ENCODE assay signal across 25 cellular contexts in the genomic region with DNA sequence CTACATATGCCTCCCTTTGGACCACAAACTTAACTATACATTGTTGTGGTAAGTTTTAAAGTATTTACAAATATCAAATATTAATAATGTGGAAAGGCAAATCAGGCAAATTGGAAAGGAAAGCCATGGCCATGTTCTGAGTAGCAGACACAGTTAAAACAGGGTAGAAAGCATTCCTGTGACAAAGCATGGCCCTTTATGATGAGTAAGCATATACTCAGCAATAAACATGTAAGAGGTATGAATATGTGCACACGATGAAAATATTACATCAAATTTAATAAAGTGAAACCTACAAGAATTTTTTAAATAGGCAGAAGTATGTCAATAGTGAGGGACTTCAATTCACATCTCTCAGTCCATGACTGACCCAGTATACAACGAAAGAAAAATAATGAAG.
"Had no signal": no experiment of that assay in that cellular context is flagged by ENCODE, and none has a peak within 500 bp of the region (broad histone marks: within the 10 kb centered on the region; RNA-seq: fewer than 3 reads in every experiment).

No MANE protein-coding gene starts in this region.

- H3K9me3 ChIP-seq: left ventricle myocardium inferior, mucosa of descending colon, ovary, right atrium auricular region, stomach, testis, thyroid gland, transverse colon, upper lobe of left lung had no signal

- H2AFZ ChIP-seq: hepatocyte had no signal

- DNase-seq: islet precursor cell; left ventricle myocardium inferior; midbrain; mucosa of descending colon; naive thymus-derived CD4-positive, alpha-beta T cell; ovary; stimulated activated CD4-positive, alpha-beta T cell treated with anti-CD3 and anti-CD28 coated beads, Interleukin-12 subunit alpha, Interleukin-12 subunit beta, amount 100 ng/mL, for 4 hours; stimulated activated CD4-positive, alpha-beta T cell treated with anti-CD3 and anti-CD28 coated beads, Interleukin-15, amount 100 ng/mL, for 24 hours; stimulated activated CD4-positive, alpha-beta T cell treated with anti-CD3 and anti-CD28 coated beads, Interleukin-2, amount 100 ng/mL, for 24 hours; stimulated activated CD4-positive, alpha-beta T cell treated with anti-CD3 and anti-CD28 coated beads, Interleukin-4, amount 100 ng/mL, for 1 hour; stimulated activated naive B cell treated with anti-CD40 and anti-IgM and Interleukin-4, amounts not matched to agents 10 μg/mL and 1 μg/mL and 100 μg/mL, for 72 hours; stimulated activated naive CD8-positive, alpha-beta T cell treated with anti-CD3 and anti-CD28 coated beads, Interleukin-15, Interleukin-2, amounts not matched to agents 100 U/mL and 50 U/mL, for 24 hours; stomach; testis; thyroid gland; transverse colon; upper lobe of left lung had no signal

- H3K36me3 ChIP-seq: left ventricle myocardium inferior, ovary, right atrium auricular region, stomach, thyroid gland, transverse colon, upper lobe of left lung had no signal

- H3K4me2 ChIP-seq: hepatocyte had no signal

- H3K27me3 Mint-ChIP-seq: memory B cell; natural killer cell treated with Interleukin-12 subunit alpha and Interleukin-12 subunit beta and Interleukin-15 and Interleukin-18, amount 100 ng/mL, for 72 hours; stimulated activated naive B cell treated with anti-CD40 and anti-IgM and Interleukin-4, amounts not matched to agents 10 μg/mL and 1 μg/mL and 100 μg/mL, for 72 hours had no signal

- H3K27ac Mint-ChIP-seq: memory B cell; naive thymus-derived CD4-positive, alpha-beta T cell; natural killer cell treated with Interleukin-12 subunit alpha and Interleukin-12 subunit beta and Interleukin-15 and Interleukin-18, amount 100 ng/mL, for 72 hours; progenitor cell of endocrine pancreas; stimulated activated naive B cell treated with anti-CD40 and anti-IgM and Interleukin-4, amounts not matched to agents 10 μg/mL and 1 μg/mL and 100 μg/mL, for 72 hours had no signal

- H3K4me3 Mint-ChIP-seq: memory B cell; naive thymus-derived CD4-positive, alpha-beta T cell; natural killer cell treated with Interleukin-12 subunit alpha and Interleukin-12 subunit beta and Interleukin-15 and Interleukin-18, amount 100 ng/mL, for 72 hours; stimulated activated naive B cell treated with anti-CD40 and anti-IgM and Interleukin-4, amounts not matched to agents 10 μg/mL and 1 μg/mL and 100 μg/mL, for 72 hours had no signal

- H3K9me3 Mint-ChIP-seq: memory B cell; stimulated activated naive B cell treated with anti-CD40 and anti-IgM and Interleukin-4, amounts not matched to agents 10 μg/mL and 1 μg/mL and 100 μg/mL, for 72 hours had no signal

- H3K27me3 ChIP-seq: ovary, right atrium auricular region, testis, thyroid gland, transverse colon, upper lobe of left lung had no signal

- H3K4me3 ChIP-seq: hepatocyte, left ventricle myocardium inferior, lung, mucosa of descending colon, ovary, right atrium auricular region, skin epidermis, stomach, testis, thyroid gland, transverse colon, upper lobe of left lung had no signal

- H3K4me1 Mint-ChIP-seq: memory B cell; naive thymus-derived CD4-positive, alpha-beta T cell; stimulated activated naive B cell treated with anti-CD40 and anti-IgM and Interleukin-4, amounts not matched to agents 10 μg/mL and 1 μg/mL and 100 μg/mL, for 72 hours had no signal

- H3K4me1 ChIP-seq: left ventricle myocardium inferior, right atrium auricular region, stomach, testis, thyroid gland, transverse colon, upper lobe of left lung had no signal

- ATAC-seq: mucosa of descending colon; naive thymus-derived CD4-positive, alpha-beta T cell; natural killer cell treated with Interleukin-12 subunit alpha and Interleukin-12 subunit beta and Interleukin-15 and Interleukin-18, amount 100 ng/mL, for 72 hours; sciatic nerve; stimulated activated naive B cell treated with anti-CD40 and anti-IgM and Interleukin-4, amounts not matched to agents 10 μg/mL and 1 μg/mL and 100 μg/mL, for 72 hours; stimulated activated naive CD8-positive, alpha-beta T cell treated with anti-CD3 and anti-CD28 coated beads, Interleukin-15, Interleukin-2, amounts not matched to agents 100 U/mL and 50 U/mL, for 24 hours had no signal

- H3K36me3 Mint-ChIP-seq: memory B cell; naive thymus-derived CD4-positive, alpha-beta T cell; stimulated activated naive B cell treated with anti-CD40 and anti-IgM and Interleukin-4, amounts not matched to agents 10 μg/mL and 1 μg/mL and 100 μg/mL, for 72 hours had no signal

- H3K27ac ChIP-seq: hepatocyte, left ventricle myocardium inferior, ovary, right atrium auricular region, skin epidermis, stomach, testis, thyroid gland, transverse colon, upper lobe of left lung had no signal

- H3K79me2 ChIP-seq: hepatocyte had no signal
